ENCODE assay signal across 33 cellular contexts in the genomic region with DNA sequence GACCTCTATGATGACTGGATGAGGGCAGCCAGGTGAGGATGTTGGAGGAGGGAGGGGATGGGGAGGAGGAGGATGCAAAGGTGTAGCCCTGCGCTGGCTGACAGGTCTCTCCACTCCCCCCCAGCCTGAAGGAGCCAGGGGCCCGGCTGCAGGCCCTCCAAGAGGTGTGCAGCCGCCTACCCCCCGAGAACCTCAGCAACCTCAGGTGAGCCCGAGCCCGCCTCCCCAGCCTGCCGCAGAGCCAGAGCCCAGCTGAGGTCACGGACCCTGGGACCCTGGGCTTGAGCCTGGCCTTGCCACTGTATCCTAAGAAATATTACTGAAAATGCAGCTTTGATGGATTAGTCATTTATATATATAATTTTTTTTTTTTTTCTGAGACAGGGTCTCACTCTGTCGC.
"Had no signal": no experiment of that assay in that cellular context is flagged by ENCODE, and none has a peak within 500 bp of the region (broad histone marks: within the 10 kb centered on the region; RNA-seq: fewer than 3 reads in every experiment).

No MANE protein-coding gene starts in this region.

- DNase-seq: activated CD4-positive, alpha-beta memory T cell treated with anti-CD3 and anti-CD28 coated beads, Interleukin-2, amount 10 ng/mL, durations not matched to agents 7 days and 5 days; activated CD4-positive, alpha-beta T cell treated with anti-CD3 and anti-CD28 coated beads for 1 hour; activated CD4-positive, alpha-beta T cell treated with anti-CD3 and anti-CD28 coated beads for 48 hours; activated CD4-positive, CD25-positive, alpha-beta regulatory T cell; activated CD8-positive, alpha-beta memory T cell treated with anti-CD3 and anti-CD28 coated beads for 24 hours; activated CD8-positive, alpha-beta memory T cell treated with anti-CD3 and anti-CD28 coated beads, Interleukin-2, amount 10 ng/mL, durations not matched to agents 7 days and 5 days; activated CD8-positive, alpha-beta memory T cell treated with anti-CD3 and anti-CD28 coated beads, Interleukin-2, amount 50 U/mL, for 48 hours; activated effector memory CD4-positive, alpha-beta T cell treated with anti-CD3 and anti-CD28 coated beads, Interleukin-2, amount 50 U/mL, for 16 hours; activated naive CD4-positive, alpha-beta T cell; activated naive CD8-positive, alpha-beta T cell treated with anti-CD3 and anti-CD28 coated beads, Interleukin-2, amount 10 ng/mL, durations not matched to agents 7 days and 5 days; activated T-cell treated with anti-CD3 and anti-CD28 coated beads, Interleukin-2, amount 50 U/mL, for 72 hours; caudate nucleus; cerebellar nuclear complex; Kasumi-1; KG1; MV-4-11; NCI-H1092; NCI-H1436 treated with DMSO at 0.1 percent for 48 hours; NCI-H1694 treated with DMSO at 0.1 percent for 48 hours; NCI-H2029; NCI-H345; NCI-H524 treated with DMSO at 0.1 percent for 48 hours; Right ventricle myocardium superior; RPMI8226; SW 1271; T-helper 1 cell; T1000; WERI-Rb-1 had no signal

- FAIRE-seq: astrocyte, bronchial epithelial cell had no signal

- H3K9me3 ChIP-seq: MG63 had no signal

- ATAC-seq: activated CD8-positive, alpha-beta memory T cell treated with anti-CD3 and anti-CD28 coated beads, Interleukin-2, amount 10 ng/mL, durations not matched to agents 7 days and 5 days; activated T-cell treated with anti-CD3 and anti-CD28 coated beads, Interleukin-2, amount 50 U/mL, for 72 hours; activated T-helper 17 cell treated with anti-CD3 and anti-CD28 coated beads, Interleukin-2, amount 50 U/mL, for 72 hours; Panc1 had no signal

- H3K27me3 ChIP-seq: MG63 had no signal

- H3K36me3 ChIP-seq: MG63 had no signal

- H3K4me3 ChIP-seq: MG63 had no signal

- H3K27ac ChIP-seq: WERI-Rb-1 had no signal
